ENCODE assay signal across 29 cellular contexts in genomic region chr16:49767414-49767813, GRCh38.
"Had no signal": no experiment of that assay in that cellular context is flagged by ENCODE, and none has a peak within 500 bp of the region (broad histone marks: within the 10 kb centered on the region; RNA-seq: fewer than 3 reads in every experiment).

No MANE protein-coding gene starts in this region.

- DNase-seq: hippocampal formation; left colon; left lung; lower lobe of right lung; mammary epithelial cell; mesenchymal stem cell; naive B cell; natural killer cell; nephron progenitor cell; occipital lobe; stimulated activated CD4-positive, alpha-beta T cell treated with anti-CD3 and anti-CD28 coated beads, Interleukin-12 subunit alpha, Interleukin-12 subunit beta, amount 100 ng/mL, for 4 hours; stimulated activated CD4-positive, alpha-beta T cell treated with anti-CD3 and anti-CD28 coated beads, Interleukin-15, amount 100 ng/mL, for 24 hours; stimulated activated CD4-positive, alpha-beta T cell treated with anti-CD3 and anti-CD28 coated beads, Interleukin-2, amount 100 ng/mL, for 24 hours; stimulated activated CD4-positive, alpha-beta T cell treated with anti-CD3 and anti-CD28 coated beads, Interleukin-4, amount 100 ng/mL, for 1 hour; stimulated activated naive B cell treated with anti-CD40 and anti-IgM and Interleukin-4, amounts not matched to agents 10 μg/mL and 1 μg/mL and 100 μg/mL, for 72 hours; stimulated activated naive CD8-positive, alpha-beta T cell treated with anti-CD3 and anti-CD28 coated beads, Interleukin-15, Interleukin-2, amounts not matched to agents 100 U/mL and 50 U/mL, for 24 hours; stomach; testis; thyroid gland; uterus had no signal

- H3K4me1 Mint-ChIP-seq: naive B cell; natural killer cell; stimulated activated naive B cell treated with anti-CD40 and anti-IgM and Interleukin-4, amounts not matched to agents 10 μg/mL and 1 μg/mL and 100 μg/mL, for 72 hours had no signal

- H3K27me3 ChIP-seq: left lung, neural progenitor cell, neutrophil, right atrium auricular region, stomach, testis, thyroid gland, uterus had no signal

- H3K4me2 ChIP-seq: neural progenitor cell had no signal

- H3K36me3 Mint-ChIP-seq: naive B cell; natural killer cell; stimulated activated naive B cell treated with anti-CD40 and anti-IgM and Interleukin-4, amounts not matched to agents 10 μg/mL and 1 μg/mL and 100 μg/mL, for 72 hours had no signal

- H3K27ac Mint-ChIP-seq: mesothelial cell of epicardium; natural killer cell; neural progenitor cell; stimulated activated naive B cell treated with anti-CD40 and anti-IgM and Interleukin-4, amounts not matched to agents 10 μg/mL and 1 μg/mL and 100 μg/mL, for 72 hours; type B pancreatic cell had no signal

- H3K4me3 ChIP-seq: left lung, lower lobe of right lung, neural progenitor cell, right atrium auricular region, skin epidermis, stomach, testis, thyroid gland, uterus had no signal

- H3K4me1 ChIP-seq: left lung, neural progenitor cell, parathyroid adenoma, stomach, uterus had no signal

- ATAC-seq: left colon; left lung; lower lobe of right lung; natural killer cell; sciatic nerve; stimulated activated naive B cell treated with anti-CD40 and anti-IgM and Interleukin-4, amounts not matched to agents 10 μg/mL and 1 μg/mL and 100 μg/mL, for 72 hours; stimulated activated naive CD8-positive, alpha-beta T cell treated with anti-CD3 and anti-CD28 coated beads, Interleukin-15, Interleukin-2, amounts not matched to agents 100 U/mL and 50 U/mL, for 24 hours had no signal

- H3K9me3 Mint-ChIP-seq: mesothelial cell of epicardium; naive B cell; natural killer cell; nephron progenitor cell; neural progenitor cell; stimulated activated naive B cell treated with anti-CD40 and anti-IgM and Interleukin-4, amounts not matched to agents 10 μg/mL and 1 μg/mL and 100 μg/mL, for 72 hours; type B pancreatic cell had no signal

- H2AFZ ChIP-seq: neural progenitor cell, parathyroid adenoma had no signal

- H3K36me3 ChIP-seq: left lung, lower lobe of right lung, neural progenitor cell, neutrophil, right atrium auricular region, stomach, thyroid gland, uterus had no signal

- FAIRE-seq: keratinocyte had no signal

- H3K79me2 ChIP-seq: parathyroid adenoma had no signal

- H3K9ac ChIP-seq: neural progenitor cell, parathyroid adenoma had no signal

- H3K27ac ChIP-seq: left lung, lower lobe of right lung, neural progenitor cell, neutrophil, parathyroid adenoma, right atrium auricular region, skin epidermis, stomach, testis, thyroid gland, uterus had no signal

- H3K27me3 Mint-ChIP-seq: naive B cell; stimulated activated naive B cell treated with anti-CD40 and anti-IgM and Interleukin-4, amounts not matched to agents 10 μg/mL and 1 μg/mL and 100 μg/mL, for 72 hours had no signal

- H3K4me3 Mint-ChIP-seq: mesothelial cell of epicardium; naive B cell; natural killer cell; nephron progenitor cell; neural progenitor cell; stimulated activated naive B cell treated with anti-CD40 and anti-IgM and Interleukin-4, amounts not matched to agents 10 μg/mL and 1 μg/mL and 100 μg/mL, for 72 hours; type B pancreatic cell had no signal

- H3K9me3 ChIP-seq: left lung, lower lobe of right lung, neutrophil, right atrium auricular region, stomach, testis, thyroid gland, uterus had no signal
